ENCODE assay signal across 1 cellular context in the genomic region with DNA sequence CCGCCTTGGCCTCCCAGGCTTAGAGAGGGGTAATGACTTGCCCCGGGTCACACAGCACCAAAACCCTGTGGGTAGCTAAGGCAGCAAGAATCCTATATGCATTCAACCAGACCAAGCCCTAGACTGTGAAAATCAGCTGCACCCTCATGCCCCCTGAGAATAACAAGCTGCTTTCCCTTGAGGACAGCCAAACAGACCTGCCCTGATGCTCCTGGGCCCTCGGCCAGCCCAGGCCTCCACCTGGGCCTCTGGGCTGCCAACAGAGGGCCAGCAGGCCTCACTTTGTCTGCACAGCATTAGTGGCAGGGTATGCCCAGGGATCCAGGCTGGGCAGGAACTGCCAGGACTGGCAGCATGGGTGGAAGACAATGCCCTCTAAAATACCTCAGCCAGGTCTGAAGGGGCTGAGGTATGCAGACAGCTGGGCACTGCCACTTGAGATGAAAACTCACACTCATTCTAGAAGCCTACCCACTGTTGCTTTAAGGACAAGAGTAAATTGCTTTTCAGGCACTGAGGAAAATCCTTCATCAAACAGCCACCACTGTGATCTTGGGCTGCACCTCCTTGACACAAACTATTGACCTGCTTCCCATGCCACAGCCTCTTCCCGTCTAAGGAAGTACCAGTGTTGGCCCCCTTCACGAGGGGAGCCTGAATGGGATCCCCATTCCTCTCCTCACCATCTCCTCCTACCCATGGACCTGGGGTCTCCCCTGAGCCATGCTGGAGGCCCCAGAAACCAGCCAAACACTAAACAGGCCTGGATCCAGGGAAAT.
TF ChIP-seq lines count a peak whose summit lies in the region.

No MANE protein-coding gene starts in this region.

TF ChIP-seq in HEK293, 187 proteins besides CTCF, POLR2A, EP300 and RAD21 (continued from another document):
- TF ChIP-seq, protein P1, sequence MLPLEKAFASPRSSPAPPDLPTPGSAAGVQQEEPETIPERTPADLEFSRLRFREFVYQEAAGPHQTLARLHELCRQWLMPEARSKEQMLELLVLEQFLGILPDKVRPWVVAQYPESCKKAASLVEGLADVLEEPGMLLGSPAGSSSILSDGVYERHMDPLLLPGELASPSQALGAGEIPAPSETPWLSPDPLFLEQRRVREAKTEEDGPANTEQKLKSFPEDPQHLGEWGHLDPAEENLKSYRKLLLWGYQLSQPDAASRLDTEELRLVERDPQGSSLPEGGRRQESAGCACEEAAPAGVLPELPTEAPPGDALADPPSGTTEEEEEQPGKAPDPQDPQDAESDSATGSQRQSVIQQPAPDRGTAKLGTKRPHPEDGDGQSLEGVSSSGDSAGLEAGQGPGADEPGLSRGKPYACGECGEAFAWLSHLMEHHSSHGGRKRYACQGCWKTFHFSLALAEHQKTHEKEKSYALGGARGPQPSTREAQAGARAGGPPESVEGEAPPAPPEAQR (tag by site-specific recombination; IDR thresholded peaks at IDR 0.05): no peak
